In the genomic region with DNA sequence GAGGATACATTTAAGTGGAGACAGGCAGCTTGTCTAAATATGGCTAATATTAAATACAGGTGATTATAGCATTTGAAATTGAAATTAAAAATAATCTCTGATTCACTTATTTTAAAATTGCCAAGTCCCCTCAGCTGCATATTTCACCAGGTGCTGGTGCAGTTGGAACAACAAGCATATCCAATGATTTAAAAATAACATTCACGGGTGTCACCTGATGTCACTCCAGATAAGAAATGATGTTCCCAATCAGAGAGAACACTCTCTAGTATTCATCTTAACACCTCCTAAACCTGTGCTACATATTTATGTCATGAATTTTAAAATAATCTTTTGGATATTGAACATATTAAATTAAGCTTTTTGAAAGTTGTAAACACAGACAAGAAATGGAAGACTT, we compare ENCODE assay signal across 8 cellular contexts.
"Had no signal": no experiment of that assay in that cellular context is flagged by ENCODE, and none has a peak within 500 bp of the region (broad histone marks: within the 10 kb centered on the region; RNA-seq: fewer than 3 reads in every experiment).

No MANE protein-coding gene starts in this region.

- DNase-seq: H9, HCEC 1CT, KBM-7 had no signal

- H2AFZ ChIP-seq: GM23338 had no signal

- H3K4me3 ChIP-seq: GM23338 had no signal

- H3K27ac ChIP-seq: HL-60 had no signal

- ATAC-seq: GM23338, HepG2 had no signal

- H3K4me2 ChIP-seq: GM23338 had no signal

- FAIRE-seq: H1, H54, HepG2 had no signal
